Comparison of ENCODE assay signal across 8 cellular contexts in genomic region chr2:177392373-177393246, GRCh38. TPM values are rescaled to one million over a fixed set of nuclear protein-coding genes. Genes with fewer than 3 reads are reported as not detected.
A peak's percentile ranks its signal among the peaks of the same experiment; 100 is the strongest.
DNase-seq lines count a peak whose midpoint lies in the region; ATAC-seq and TF ChIP-seq lines count a peak whose summit lies in the region.

Gene AGPS (plus strand): TSS chr2:177392773. CDS start chr2:177392790, 17 bp downstream.

- POLR2A ChIA-PET in BJ (lab: Charles Lee): interaction anchor here (0.6 kb wide), 1 partner anchor 153 kb away, joined by 8 read pairs; no protein-coding TSS in a partner anchor
- POLR2A ChIA-PET in activated CD8-positive, alpha-beta T cell treated with anti-CD3 and anti-CD28 coated beads, Interleukin-2, amount 10 ng/mL, durations not matched to agents 7 days and 5 days (lab: Charles Lee): interaction anchor here (0.7 to 3.3 kb wide), 10 partner anchors 9 to 243 kb away, joined by 3 to 25 read pairs (median 4); partner anchors contain the start of genes HNRNPA3 and NFE2L2

- peak within 1 kb of the TSS; percentile 66 to 100 for H3K14ac ChIP-seq in mesenchymal stem cell (ENCODE audit: low read length in 2 of 2)

- H3K23ac ChIP-seq in mesenchymal stem cell (ENCODE audit: low read length in 2 of 2): peak within 1 kb of the TSS in 1 of 2 experiments; percentile 60

- H3K79me1 ChIP-seq in mesenchymal stem cell (replicated peaks; ENCODE audit: low read length, poor library complexity, severe bottlenecking): peaks cover 7% of the 10 kb centered on the region

- peak within 1 kb of the TSS; percentile 94 for H2BK120ac ChIP-seq in mesenchymal stem cell (ENCODE audit: low read depth, low read length)

- H4K8ac ChIP-seq in mesenchymal stem cell (ENCODE audit: low read length): peak within 1 kb of the TSS; percentile 99

- peak within 1 kb of the TSS; percentile 98 to 99 for H3K4ac ChIP-seq in mesenchymal stem cell (ENCODE audit: low read depth in 1 of 2, low read length in 2 of 2)

- H3K27ac ChIP-seq in effector memory CD4-positive, alpha-beta T cell (ENCODE audit: insufficient read depth, low read length, poor library complexity, severe bottlenecking): peak within 1 kb of the TSS; percentile 49
- H3K27ac ChIP-seq in mesenchymal stem cell (ENCODE audit: low read length, poor library complexity, severe bottlenecking): peak within 1 kb of the TSS; percentile 47

- no peak for DNase-seq in BJ (ENCODE audit: low read depth)
- peak; percentile 60 for DNase-seq in NCI-H748 treated with DMSO at 0.1 percent for 48 hours (lab: John Stamatoyannopoulos, UW)
- DNase-seq in activated CD8-positive, alpha-beta T cell treated with anti-CD3 and anti-CD28 coated beads, Interleukin-2, amount 10 ng/mL, durations not matched to agents 7 days and 5 days: peak; percentile 86
- DNase-seq in effector memory CD4-positive, alpha-beta T cell: peak; percentile 51 to 62 (median 53)
- peak; percentile 69 for DNase-seq in mesenchymal stem cell
- peak; percentile 57 for DNase-seq in stimulated activated CD8-positive, alpha-beta memory T cell treated with anti-CD3 and anti-CD28 coated beads, Interleukin-12 subunit alpha, Interleukin-12 subunit beta, amount 100 ng/mL, for 4 hours (ENCODE audit: low read depth)

- H4K91ac ChIP-seq in mesenchymal stem cell (ENCODE audit: low read length): peak within 1 kb of the TSS; percentile 100

- H2BK5ac ChIP-seq in mesenchymal stem cell (ENCODE audit: low read depth, low read length, poor library complexity, severe bottlenecking): no peak within 1 kb of the TSS

- H3K27ac Mint-ChIP-seq in activated CD8-positive, alpha-beta T cell treated with anti-CD3 and anti-CD28 coated beads, Interleukin-2, amount 10 ng/mL, durations not matched to agents 7 days and 5 days: peak within 1 kb of the TSS; percentile 93

- H3K36me3 Mint-ChIP-seq in activated CD8-positive, alpha-beta T cell treated with anti-CD3 and anti-CD28 coated beads, Interleukin-2, amount 10 ng/mL, durations not matched to agents 7 days and 5 days (ENCODE audit: low read depth): peaks cover 23% of the 10 kb centered on the region

- no peaks in the 10 kb centered on the region for H3K9me3 Mint-ChIP-seq in activated CD8-positive, alpha-beta T cell treated with anti-CD3 and anti-CD28 coated beads, Interleukin-2, amount 10 ng/mL, durations not matched to agents 7 days and 5 days (ENCODE audit: insufficient read depth)

- peak within 1 kb of the TSS; percentile 96 to 99 for H3K18ac ChIP-seq in mesenchymal stem cell (ENCODE audit: low read depth in 1 of 2, low read length in 2 of 2)

- H3K36me3 ChIP-seq in BJ (ENCODE audit: control insufficient read depth, insufficient read depth, low read length) (no peaks in the 10 kb centered on the region), mesenchymal stem cell (ENCODE audit: control insufficient read depth in 1 of 2, insufficient read depth in 2 of 2, low read depth in 1 of 2, low read length in 2 of 2) (no peaks in the 10 kb centered on the region)
- H3K36me3 ChIP-seq in effector memory CD4-positive, alpha-beta T cell (ENCODE audit: control insufficient read depth, insufficient read depth, low read length): no peaks in the 10 kb centered on the region

- ATAC-seq in HG03432 (IDR thresholded peaks at IDR 0.05; ENCODE audit: unreplicated experiment): peak; percentile 96
- peak; percentile 96 for ATAC-seq in activated CD8-positive, alpha-beta T cell treated with anti-CD3 and anti-CD28 coated beads, Interleukin-2, amount 10 ng/mL, durations not matched to agents 7 days and 5 days

- H2AK5ac ChIP-seq in mesenchymal stem cell (ENCODE audit: low read length, severe bottlenecking): peak within 1 kb of the TSS; percentile 48

- H3K4me1 Mint-ChIP-seq in activated CD8-positive, alpha-beta T cell treated with anti-CD3 and anti-CD28 coated beads, Interleukin-2, amount 10 ng/mL, durations not matched to agents 7 days and 5 days (ENCODE audit: low read depth): peaks cover 52% of the 10 kb centered on the region

- H3K9me3 ChIP-seq in effector memory CD4-positive, alpha-beta T cell (ENCODE audit: control insufficient read depth, low read length): no peaks in the 10 kb centered on the region
- no peaks in the 10 kb centered on the region for H3K9me3 ChIP-seq in mesenchymal stem cell (ENCODE audit: control insufficient read depth, low read length)

- H3K4me3 ChIP-seq in BJ (ENCODE audit: low read depth, low read length) (peak within 1 kb of the TSS; percentile 72), mesenchymal stem cell (ENCODE audit: insufficient read depth in 1 of 2, low read depth in 1 of 2, low read length in 2 of 2) (peak within 1 kb of the TSS; percentile 82 to 88)
- peak within 1 kb of the TSS; percentile 87 for H3K4me3 ChIP-seq in effector memory CD4-positive, alpha-beta T cell (ENCODE audit: insufficient read depth, low read depth, low read length, poor library complexity, severe bottlenecking)

- peaks cover 19% of the 10 kb centered on the region for H3K4me1 ChIP-seq in effector memory CD4-positive, alpha-beta T cell (ENCODE audit: control insufficient read depth, insufficient read depth, low read length, poor library complexity, severe bottlenecking)
- H3K4me1 ChIP-seq in mesenchymal stem cell (ENCODE audit: control insufficient read depth, insufficient read depth, low read depth, low read length): peaks cover 7% of the 10 kb centered on the region

- TF ChIP-seq CTCF in BJ (IDR thresholded peaks at IDR 0.05; ENCODE audit: insufficient read depth, low read depth, low read length): no peak

- CTCF ChIA-PET in BJ (lab: Yijun Ruan, JAX): interaction anchor here (1.2 to 1.7 kb wide), 4 partner anchors 11 to 228 kb away, joined by 3 to 8 read pairs (median 5); no protein-coding TSS in a partner anchor
- CTCF ChIA-PET in activated CD8-positive, alpha-beta T cell treated with anti-CD3 and anti-CD28 coated beads, Interleukin-2, amount 10 ng/mL, durations not matched to agents 7 days and 5 days (lab: Charles Lee): interaction anchor here (0.8 to 5.9 kb wide), 14 partner anchors 12 to 244 kb away, joined by 3 to 42 read pairs (median 4); partner anchors contain the start of gene NFE2L2

- no peaks in the 10 kb centered on the region for H3K27me3 Mint-ChIP-seq in activated CD8-positive, alpha-beta T cell treated with anti-CD3 and anti-CD28 coated beads, Interleukin-2, amount 10 ng/mL, durations not matched to agents 7 days and 5 days (ENCODE audit: low read depth)

- H3K4me3 Mint-ChIP-seq in activated CD8-positive, alpha-beta T cell treated with anti-CD3 and anti-CD28 coated beads, Interleukin-2, amount 10 ng/mL, durations not matched to agents 7 days and 5 days: peak within 1 kb of the TSS; percentile 88

- peak within 1 kb of the TSS; percentile 99 for H2BK15ac ChIP-seq in mesenchymal stem cell (ENCODE audit: low read depth, poor library complexity, severe bottlenecking)

- peak within 1 kb of the TSS; percentile 99 for H2AFZ ChIP-seq in mesenchymal stem cell (ENCODE audit: low read depth, low read length)

- peak; percentile 85 for TF ChIP-seq POLR2A in GM19193 (IDR thresholded peaks at IDR 0.05; ENCODE audit: extremely low read depth, insufficient read depth, insufficient read length)

- H3K4me2 ChIP-seq in mesenchymal stem cell (ENCODE audit: low read length, poor library complexity, severe bottlenecking): peak within 1 kb of the TSS; percentile 94

- peak within 1 kb of the TSS; percentile 90 for H3K9ac ChIP-seq in mesenchymal stem cell (ENCODE audit: low read length)

- WGBS in mesenchymal stem cell: 1% methylated on average over 83 of the region's 84 CpGs

- peak within 1 kb of the TSS; percentile 67 to 95 for H2BK12ac ChIP-seq in mesenchymal stem cell (ENCODE audit: low read length in 2 of 2)

- H3K27me3 ChIP-seq in BJ (ENCODE audit: control insufficient read depth, insufficient read depth, low read length): no peaks in the 10 kb centered on the region
- H3K27me3 ChIP-seq in effector memory CD4-positive, alpha-beta T cell (replicated peaks; ENCODE audit: control insufficient read depth, insufficient read depth, low read length, poor library complexity, severe bottlenecking): no peaks in the 10 kb centered on the region
- no peaks in the 10 kb centered on the region for H3K27me3 ChIP-seq in mesenchymal stem cell (ENCODE audit: control insufficient read depth in 1 of 2, insufficient read depth in 1 of 2, low read length in 2 of 2)

RNA-seq across cellular contexts. Expression of gene AGPS, which starts in this region (rescaled TPM):
- polyA plus RNA-seq in BJ (2011; rRNA removed): 6.9 and 18.5 TPM in 2 replicates
- polyA minus RNA-seq in BJ (2011; rRNA and poly(A)+ RNA removed): 6.2 and 8.7 TPM in 2 replicates
- total RNA-seq in activated CD8-positive, alpha-beta T cell treated with anti-CD3 and anti-CD28 coated beads, Interleukin-2, amount 10 ng/mL, durations not matched to agents 7 days and 5 days: 10 to 100 TPM; 65.9 to 67.9 TPM
- 24.4 TPM for polyA plus RNA-seq in mesenchymal stem cell (2013, experiment 1 of 2)
- 23.3 TPM for polyA plus RNA-seq in mesenchymal stem cell (2013, experiment 2 of 2)
